1 cellular context compared by ENCODE assay signal in genomic region chr22:41022470-41023298, GRCh38.
A peak's percentile ranks its signal among the peaks of the same experiment; 100 is the strongest.
TF ChIP-seq lines count a peak whose summit lies in the region.

No MANE protein-coding gene starts in this region.

TF ChIP-seq in A549, 52 proteins besides CTCF, POLR2A, EP300 and RAD21 (continued from another document):
- TF ChIP-seq BCL3 (IDR thresholded peaks at IDR 0.05) (no peak; the same call in 2 of the 3 replicates), HEYL (CRISPR knock-in tag; IDR thresholded peaks at IDR 0.05) (no peak), JUN (IDR thresholded peaks at IDR 0.05) (peak in 1 of 2 experiments; percentile 49; a peak in 2 of 5 replicates), FOSB (CRISPR knock-in tag; IDR thresholded peaks at IDR 0.05) (no peak), RCOR1 (IDR thresholded peaks at IDR 0.05; ENCODE audit: low read depth, low read length) (no peak), GATA3 (IDR thresholded peaks at IDR 0.05; ENCODE audit: borderline replicate concordance) (no peak), MYC (IDR thresholded peaks at IDR 0.05; ENCODE audit: borderline replicate concordance, low read length) (peak; percentile 84; the same call in 1 of the 2 replicates), RFX5 (IDR thresholded peaks at IDR 0.05) (no peak)
- TF ChIP-seq, protein P1, sequence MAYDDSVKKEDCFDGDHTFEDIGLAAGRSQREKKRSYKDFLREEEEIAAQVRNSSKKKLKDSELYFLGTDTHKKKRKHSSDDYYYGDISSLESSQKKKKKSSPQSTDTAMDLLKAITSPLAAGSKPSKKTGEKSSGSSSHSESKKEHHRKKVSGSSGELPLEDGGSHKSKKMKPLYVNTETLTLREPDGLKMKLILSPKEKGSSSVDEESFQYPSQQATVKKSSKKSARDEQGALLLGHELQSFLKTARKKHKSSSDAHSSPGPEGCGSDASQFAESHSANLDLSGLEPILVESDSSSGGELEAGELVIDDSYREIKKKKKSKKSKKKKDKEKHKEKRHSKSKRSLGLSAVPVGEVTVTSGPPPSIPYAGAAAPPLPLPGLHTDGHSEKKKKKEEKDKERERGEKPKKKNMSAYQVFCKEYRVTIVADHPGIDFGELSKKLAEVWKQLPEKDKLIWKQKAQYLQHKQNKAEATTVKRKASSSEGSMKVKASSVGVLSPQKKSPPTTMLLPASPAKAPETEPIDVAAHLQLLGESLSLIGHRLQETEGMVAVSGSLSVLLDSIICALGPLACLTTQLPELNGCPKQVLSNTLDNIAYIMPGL (CRISPR knock-in tag; IDR thresholded peaks at IDR 0.05; ENCODE audit: borderline replicate concordance) = no peak
- TF ChIP-seq, protein P2, sequence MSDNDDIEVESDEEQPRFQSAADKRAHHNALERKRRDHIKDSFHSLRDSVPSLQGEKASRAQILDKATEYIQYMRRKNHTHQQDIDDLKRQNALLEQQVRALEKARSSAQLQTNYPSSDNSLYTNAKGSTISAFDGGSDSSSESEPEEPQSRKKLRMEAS (IDR thresholded peaks at IDR 0.05) = peak; percentile 98
- TF ChIP-seq, protein P3, sequence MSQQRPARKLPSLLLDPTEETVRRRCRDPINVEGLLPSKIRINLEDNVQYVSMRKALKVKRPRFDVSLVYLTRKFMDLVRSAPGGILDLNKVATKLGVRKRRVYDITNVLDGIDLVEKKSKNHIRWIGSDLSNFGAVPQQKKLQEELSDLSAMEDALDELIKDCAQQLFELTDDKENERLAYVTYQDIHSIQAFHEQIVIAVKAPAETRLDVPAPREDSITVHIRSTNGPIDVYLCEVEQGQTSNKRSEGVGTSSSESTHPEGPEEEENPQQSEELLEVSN (IDR thresholded peaks at IDR 0.05; ENCODE audit: borderline replicate concordance, low read depth) = peak; percentile 79
